8 cellular contexts compared by ENCODE assay signal in genomic region chr11:22703040-22703439, GRCh38. TPM values are rescaled to one million over a fixed set of nuclear protein-coding genes. Genes with fewer than 3 reads are reported as not detected.
DNase-seq lines count a peak whose midpoint lies in the region; ATAC-seq and TF ChIP-seq lines count a peak whose summit lies in the region.

No MANE protein-coding gene starts in this region.

- ATAC-seq in GM18867 (IDR thresholded peaks at IDR 0.05; ENCODE audit: unreplicated experiment) (peak; percentile 64), HG03025 (IDR thresholded peaks at IDR 0.05; ENCODE audit: low FRiP score, unreplicated experiment) (no peak)

- no peaks in the 10 kb centered on the region for H3K36me3 ChIP-seq in mammary epithelial cell (ENCODE audit: insufficient read depth, low read length)

- no TSS peak for BruUV-seq in mammary epithelial cell (replicated peaks; lab: Mats Ljungman, UMichigan)

- H3K4me2 ChIP-seq in mammary epithelial cell (ENCODE audit: insufficient read depth, low read depth, low read length) = peak overlapping the region; percentile 54

- peak overlapping the region; percentile 69 for H2AFZ ChIP-seq in mammary epithelial cell (ENCODE audit: low read depth, low read length)

- H3K4me1 ChIP-seq in mammary epithelial cell (ENCODE audit: insufficient read depth, low read length) = peaks cover 13% of the 10 kb centered on the region

- peak; percentile 64 for DNase-seq in NCI-H2227 (lab: John Stamatoyannopoulos, UW; ENCODE audit: unreplicated experiment)
- DNase-seq in mammary epithelial cell = peak; percentile 71
- peak; percentile 22 for DNase-seq in middle frontal gyrus (ENCODE audit: extremely low spot score, low spot score)
- no peak for DNase-seq in dorsolateral prefrontal cortex
- DNase-seq in amygdala (lab: John Stamatoyannopoulos, UW) = no peak

- H3K27me3 ChIP-seq in mammary epithelial cell (ENCODE audit: insufficient read depth, low read length) = no peaks in the 10 kb centered on the region
- no peaks in the 10 kb centered on the region for H3K27me3 ChIP-seq in dorsolateral prefrontal cortex

- no peaks in the 10 kb centered on the region for H3K9me3 ChIP-seq in mammary epithelial cell (replicated peaks; ENCODE audit: insufficient read depth, low read length)

- no peak overlapping the region for H3K4me3 ChIP-seq in mammary epithelial cell (replicated peaks in 1 of 3; ENCODE audit: insufficient read depth in 1 of 3, low read depth in 2 of 3, low read length in 3 of 3)
- H3K4me3 ChIP-seq in dorsolateral prefrontal cortex = peak overlapping the region in 2 of 59 donors; percentile 2 to 4

- WGBS in mammary epithelial cell (ENCODE audit: low coverage, missing lambda C conversion rate) = 28% methylated on average over 3 of the region's 3 CpGs

- no peaks in the 10 kb centered on the region for H4K20me1 ChIP-seq in mammary epithelial cell (ENCODE audit: insufficient read depth, low read length)

- H3K9ac ChIP-seq in mammary epithelial cell (ENCODE audit: insufficient read depth, low read length) = no peak overlapping the region

- dilution Hi-C loops in mammary epithelial cell (cut with HindIII; ENCODE audit: low sequenced_read_pairs) = no loop called here

- H3K79me2 ChIP-seq in mammary epithelial cell (ENCODE audit: insufficient read depth, low read length) = no peaks in the 10 kb centered on the region

- intact Hi-C loops in mammary epithelial cell (cut with micrococcal nuclease) = no loop called here
- intact Hi-C loops in dorsolateral prefrontal cortex (cut with DNase I) = no loop called here

- H3K27ac ChIP-seq in 22Rv1 (peak overlapping the region; percentile 65), mammary epithelial cell (ENCODE audit: insufficient read depth, low read depth, low read length) (peak overlapping the region; percentile 19), dorsolateral prefrontal cortex (peak overlapping the region in 20 of 59 donors; percentile 2 to 62 (median 19))

- no peak for TF ChIP-seq CTCF in 22Rv1 (IDR thresholded peaks at IDR 0.05)
- no peak for TF ChIP-seq CTCF in mammary epithelial cell (conservative IDR thresholded peaks at IDR 0.05 in 1 of 2, IDR thresholded peaks at IDR 0.05 in 1 of 2; ENCODE audit: extremely low read depth in 1 of 2, insufficient read depth in 1 of 2, low read depth in 1 of 2, low read length in 2 of 2)
- TF ChIP-seq CTCF in dorsolateral prefrontal cortex (IDR thresholded peaks at IDR 0.05 in 54 of 56, conservative IDR thresholded peaks at IDR 0.05 in 2 of 56; ENCODE audit: low read depth in 1 of 56, partially characterized antibody in 56 of 56) = no peak

- CTCF ChIA-PET in mammary epithelial cell (lab: Charles Lee; ENCODE audit: low non-redundant PET) = no interaction called here

- in situ Hi-C loops in mammary epithelial cell (cut with MboI; ENCODE audit: low sequenced_read_pairs in 2 of 2) = no loop called here

RNA-seq across cellular contexts. Expression of gene GAS2, which starts 36.6 kb away (rescaled TPM):
- total RNA-seq in mammary epithelial cell (1 to 10 TPM; 1.3 to 1.4 TPM), dorsolateral prefrontal cortex (10 to 100 TPM; 11.8 to 34.6 (median 23.0) TPM)
- polyA plus RNA-seq in mammary epithelial cell = 0.92 TPM
- polyA minus RNA-seq in mammary epithelial cell = not detected

Comparison
In these comparisons a context has a peak if more than half of its experiments do, and no peak if none do; other contexts are left out.
1. DNase-seq: peak in NCI-H2227 (single experiment), mammary epithelial cell (single experiment) and middle frontal gyrus (single experiment); none in dorsolateral prefrontal cortex (0 of 10) and amygdala (0 of 56).
2. RNA of gene GAS2, which starts 36.6 kb away (total RNA-seq): 11.8 to 34.6 TPM in dorsolateral prefrontal cortex; 1.3 to 1.4 TPM in mammary epithelial cell; every median in the first group is over 4 times any median in the second.